ENCODE assay signal across 1 cellular context in genomic region chr20:57394087-57395082, GRCh38.
TF ChIP-seq lines count a peak whose summit lies in the region.

No MANE protein-coding gene starts in this region.

TF ChIP-seq in GM23338, 12 proteins besides CTCF, POLR2A, EP300 and RAD21 (continued from another document):
- no peak for TF ChIP-seq ZNF462 (CRISPR knock-in tag; IDR thresholded peaks at IDR 0.05)
